In the genomic region with DNA sequence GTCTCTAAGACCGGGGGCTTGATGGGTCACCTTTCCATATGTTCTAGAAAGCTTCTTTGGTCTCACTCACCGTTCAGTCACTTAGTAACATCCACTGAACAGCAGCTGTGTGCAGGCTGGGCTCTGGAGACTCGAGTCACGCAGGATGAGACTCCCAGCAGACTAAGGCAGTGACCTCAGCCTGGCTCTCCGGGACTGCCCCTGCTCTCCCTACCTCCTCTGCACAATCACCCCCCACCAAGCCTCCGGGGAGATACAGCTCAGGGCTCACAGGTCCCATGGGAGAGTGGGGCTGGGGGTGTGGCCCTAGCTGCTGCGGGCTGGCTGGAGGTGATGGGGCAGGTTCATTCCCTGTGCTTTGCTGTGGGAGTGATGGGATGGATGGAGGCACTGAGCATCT, we compare ENCODE assay signal across 18 cellular contexts. TPM values are rescaled to one million over a fixed set of nuclear protein-coding genes. Genes with fewer than 3 reads are reported as not detected.
DNase-seq lines count a peak whose midpoint lies in the region; ATAC-seq, FAIRE-seq and TF ChIP-seq lines count a peak whose summit lies in the region.
"Had no signal": no experiment of that assay in that cellular context is flagged by ENCODE, and none has a peak within 500 bp of the region (broad histone marks: within the 10 kb centered on the region; RNA-seq: fewer than 3 reads in every experiment).

No MANE protein-coding gene starts in this region.

- WGBS in neuronal stem cell (ENCODE audit: extremely low coverage in 2 of 2, insufficient read length in 2 of 2, insufficient replicate concordance in 1 of 2), 2 donors: no CpG with 5 or more reads among the region's 7 CpGs

- no peaks in the 10 kb centered on the region for H3K4me1 ChIP-seq in HEK293 (ENCODE audit: control insufficient read depth, insufficient read depth, low read length)
- peaks cover 9 to 15% of the 10 kb centered on the region in 2 donors for H3K4me1 ChIP-seq in neuronal stem cell (ENCODE audit: control insufficient read depth in 2 of 2, insufficient read depth in 1 of 2, low read depth in 1 of 2, low read length in 2 of 2)

- intact Hi-C loops in activated CD8-positive, alpha-beta T cell treated with anti-CD3 and anti-CD28 coated beads for 36 hours (cut with micrococcal nuclease): no loop called here

- no peak overlapping the region for H2AK5ac ChIP-seq in neuronal stem cell (ENCODE audit: low read depth, low read length)

- H2AFZ ChIP-seq in neuronal stem cell (ENCODE audit: low read length): no peak overlapping the region

- no peak overlapping the region for H3K27ac ChIP-seq in HEK293 (ENCODE audit: extremely low read depth, low read depth, low read length)
- H3K27ac ChIP-seq in neuronal stem cell (replicated peaks; ENCODE audit: low read length): no peak overlapping the region
- H3K27ac ChIP-seq: epithelial cell of prostate, skin epidermis had no signal

- H3K36me3 Mint-ChIP-seq in activated CD8-positive, alpha-beta T cell treated with anti-CD3 and anti-CD28 coated beads for 36 hours (ENCODE audit: low read depth): no peaks in the 10 kb centered on the region
- H3K36me3 Mint-ChIP-seq: T-cell had no signal

- DNase-seq in GM13977 (ENCODE audit: low spot score): peak; percentile 72
- DNase-seq in RCC 7860 (ENCODE audit: low spot score): peak; percentile 49
- no peak for DNase-seq in neuronal stem cell (ENCODE audit: low spot score)
- DNase-seq in activated CD8-positive, alpha-beta T cell treated with anti-CD3 and anti-CD28 coated beads for 36 hours: no peak
- no peak for DNase-seq in NCI-H510A treated with DMSO at 0.1 percent for 48 hours (lab: John Stamatoyannopoulos, UW)
- DNase-seq in superior temporal gyrus (ENCODE audit: extremely low spot score): no peak
- DNase-seq: activated CD4-positive, alpha-beta T cell treated with anti-CD3 and anti-CD28 coated beads for 4 hours; activated T-cell treated with anti-CD3 and anti-CD28 coated beads, Interleukin-2, amount 50 U/mL, for 48 hours; mammary epithelial cell; MM.1S; OCI-M1; substantia nigra had no signal

- no peaks in the 10 kb centered on the region for H3K4me1 Mint-ChIP-seq in activated CD8-positive, alpha-beta T cell treated with anti-CD3 and anti-CD28 coated beads for 36 hours (ENCODE audit: low read depth)
- H3K4me1 Mint-ChIP-seq: T-cell had no signal

- H4K91ac ChIP-seq in neuronal stem cell (ENCODE audit: low read depth, low read length, poor library complexity): no peak overlapping the region

- no peak overlapping the region for H2BK120ac ChIP-seq in neuronal stem cell (ENCODE audit: low read depth, low read length)

- H4K8ac ChIP-seq in neuronal stem cell (ENCODE audit: low read depth, low read length): no peak overlapping the region

- ATAC-seq in activated CD8-positive, alpha-beta T cell treated with anti-CD3 and anti-CD28 coated beads for 36 hours: no peak
- ATAC-seq in GM18502 (IDR thresholded peaks at IDR 0.05; ENCODE audit: poor library complexity, unreplicated experiment): no peak
- ATAC-seq: T-cell had no signal

- H3K27me3 Mint-ChIP-seq in activated CD8-positive, alpha-beta T cell treated with anti-CD3 and anti-CD28 coated beads for 36 hours: no peaks in the 10 kb centered on the region
- H3K27me3 Mint-ChIP-seq: T-cell had no signal

- H3K18ac ChIP-seq in neuronal stem cell (ENCODE audit: low read length): no peak overlapping the region

- in situ Hi-C loops in GM13977 (cut with MboI; ENCODE audit: low pct_unique_long_range_greater_than_20kb, low sequenced_read_pairs, unreplicated experiment): no loop called here

- H3K9me3 ChIP-seq in HEK293 (ENCODE audit: control insufficient read depth, insufficient read depth, low read depth, low read length) (no peaks in the 10 kb centered on the region), neuronal stem cell (replicated peaks in 1 of 2; ENCODE audit: control insufficient read depth in 2 of 2, insufficient read depth in 1 of 2, low read depth in 1 of 2, low read length in 2 of 2) (no peaks in the 10 kb centered on the region)

- H3K36me3 ChIP-seq in HEK293 (ENCODE audit: control insufficient read depth in 2 of 2, insufficient read depth in 1 of 2, low read length in 2 of 2) (peaks cover 0 to 35% of the 10 kb centered on the region in 2 experiments; a peak in 1 of 3 replicates), neuronal stem cell (replicated peaks in 1 of 2; ENCODE audit: control insufficient read depth in 2 of 2, insufficient read depth in 2 of 2, low read length in 2 of 2) (peaks cover 8 to 10% of the 10 kb centered on the region in 2 donors)

- TF ChIP-seq CTCF in GM13977 (IDR thresholded peaks at IDR 0.05; ENCODE audit: extremely low read depth, insufficient read depth, missing control alignments): no peak
- no peak for TF ChIP-seq CTCF in HEK293 (tag by site-specific recombination; IDR thresholded peaks at IDR 0.05)
- no peak for TF ChIP-seq CTCF in activated CD8-positive, alpha-beta T cell treated with anti-CD3 and anti-CD28 coated beads for 36 hours (IDR thresholded peaks at IDR 0.05)

- no peak for FAIRE-seq in RCC 7860 (lab: Jason Lieb, UNC)

- POLR2A ChIA-PET in HEK293 (lab: Yijun Ruan, JAX): interaction anchor here (0.5 to 1.9 kb wide), 3 partner anchors 8 to 45 kb away, joined by 4 to 10 read pairs (median 7); a partner anchor contains a TSS
- POLR2A ChIA-PET in activated CD8-positive, alpha-beta T cell treated with anti-CD3 and anti-CD28 coated beads for 36 hours (lab: Charles Lee): interaction anchor here (0.5 to 1.6 kb wide), 2 partner anchors 625 to 646 kb away, joined by 3 read pairs; a partner anchor contains a TSS

- H3K27ac Mint-ChIP-seq in activated CD8-positive, alpha-beta T cell treated with anti-CD3 and anti-CD28 coated beads for 36 hours: no peak overlapping the region
- H3K27ac Mint-ChIP-seq: T-cell had no signal

- no peak overlapping the region for H3K14ac ChIP-seq in neuronal stem cell (ENCODE audit: low read length)

- no peak overlapping the region for H2BK12ac ChIP-seq in neuronal stem cell (ENCODE audit: low read length)

- H2BK15ac ChIP-seq in neuronal stem cell (ENCODE audit: low read length): no peak overlapping the region

- peaks cover 3% of the 10 kb centered on the region for H3K79me1 ChIP-seq in neuronal stem cell (ENCODE audit: low read depth, low read length)

- no peaks in the 10 kb centered on the region for H3K27me3 ChIP-seq in neuronal stem cell (ENCODE audit: control insufficient read depth in 3 of 3, insufficient read depth in 3 of 3, low read depth in 1 of 3, low read length in 3 of 3)

- H3K23ac ChIP-seq in neuronal stem cell (ENCODE audit: low read depth, low read length, poor library complexity): no peak overlapping the region

- H3K9ac ChIP-seq in neuronal stem cell (ENCODE audit: low read depth, low read length, poor library complexity): peak overlapping the region; percentile 44

- no peak overlapping the region for H3K4me2 ChIP-seq in neuronal stem cell (ENCODE audit: insufficient read depth, low read length, poor library complexity, severe bottlenecking)

- H3K4me3 ChIP-seq in HEK293 (ENCODE audit: low read depth, low read length) (no peak overlapping the region), neuronal stem cell (ENCODE audit: low read length in 2 of 2) (no peak overlapping the region)
- H3K4me3 ChIP-seq: skin epidermis had no signal

- CTCF ChIA-PET in HEK293 (lab: Yijun Ruan, JAX): interaction anchor here (0.6 to 1.7 kb wide), 4 partner anchors 10 to 30 kb away, joined by 3 to 6 read pairs (median 4); no protein-coding TSS in a partner anchor
- CTCF ChIA-PET in activated CD8-positive, alpha-beta T cell treated with anti-CD3 and anti-CD28 coated beads for 36 hours (lab: Charles Lee): interaction anchor here (0.7 kb wide), 1 partner anchor 59 kb away, joined by 4 read pairs; no protein-coding TSS in a partner anchor

- H3K9me3 Mint-ChIP-seq in activated CD8-positive, alpha-beta T cell treated with anti-CD3 and anti-CD28 coated beads for 36 hours: no peaks in the 10 kb centered on the region
- H3K9me3 Mint-ChIP-seq: T-cell had no signal

- H3K4ac ChIP-seq in neuronal stem cell (ENCODE audit: low read length): no peak overlapping the region

- peak overlapping the region; percentile 48 for H2BK5ac ChIP-seq in neuronal stem cell (ENCODE audit: low read length)

- no peak overlapping the region for H3K4me3 Mint-ChIP-seq in activated CD8-positive, alpha-beta T cell treated with anti-CD3 and anti-CD28 coated beads for 36 hours
- H3K4me3 Mint-ChIP-seq: T-cell had no signal

TF ChIP-seq in HEK293, 187 proteins besides CTCF, POLR2A, EP300 and RAD21:
- TF ChIP-seq ZIC2 (tag by site-specific recombination; IDR thresholded peaks at IDR 0.05) (peak; percentile 39), KLF16 (tag by site-specific recombination; IDR thresholded peaks at IDR 0.05) (no peak), GLIS1 (tag by site-specific recombination; IDR thresholded peaks at IDR 0.05) (peak; percentile 97)
TF ChIP-seq in HEK293: peak in this region for 2.

RNA-seq across cellular contexts. Expression of a gene that starts 14.1 kb away (rescaled TPM):
- 25.5 TPM for polyA plus RNA-seq in neuronal stem cell (2013, experiment 1 of 2)
- 24.0 TPM for polyA plus RNA-seq in neuronal stem cell (2013, experiment 2 of 2)
- total RNA-seq in activated CD8-positive, alpha-beta T cell treated with anti-CD3 and anti-CD28 coated beads for 36 hours: 10 to 100 TPM; 18.9 to 19.3 TPM

RNA-seq across cellular contexts. Expression of a gene that starts 14.6 kb away (rescaled TPM):
- 8.3 TPM for polyA plus RNA-seq in neuronal stem cell (2013, experiment 1 of 2)
- polyA plus RNA-seq in neuronal stem cell (2013, experiment 2 of 2): 8.3 TPM
- total RNA-seq in activated CD8-positive, alpha-beta T cell treated with anti-CD3 and anti-CD28 coated beads for 36 hours: 10 to 100 TPM; 33.4 to 34.9 TPM

RNA-seq across cellular contexts. Expression of a gene that starts 39.1 kb away (rescaled TPM):
- polyA plus RNA-seq in neuronal stem cell (2013, experiment 1 of 2): not detected
- not detected for polyA plus RNA-seq in neuronal stem cell (2013, experiment 2 of 2)
- total RNA-seq in activated CD8-positive, alpha-beta T cell treated with anti-CD3 and anti-CD28 coated beads for 36 hours: not detected
- total RNA-seq: H4 had no signal

Comparison
In these comparisons a context has a peak if more than half of its experiments do, and no peak if none do; other contexts are left out.
1. DNase-seq: peak in GM13977 (single experiment) and RCC 7860 (single experiment); none in neuronal stem cell (single experiment), activated CD8-positive, alpha-beta T cell treated with anti-CD3 and anti-CD28 coated beads for 36 hours (single experiment), NCI-H510A treated with DMSO at 0.1 percent for 48 hours (single experiment) and superior temporal gyrus (single experiment).